In the genomic region with DNA sequence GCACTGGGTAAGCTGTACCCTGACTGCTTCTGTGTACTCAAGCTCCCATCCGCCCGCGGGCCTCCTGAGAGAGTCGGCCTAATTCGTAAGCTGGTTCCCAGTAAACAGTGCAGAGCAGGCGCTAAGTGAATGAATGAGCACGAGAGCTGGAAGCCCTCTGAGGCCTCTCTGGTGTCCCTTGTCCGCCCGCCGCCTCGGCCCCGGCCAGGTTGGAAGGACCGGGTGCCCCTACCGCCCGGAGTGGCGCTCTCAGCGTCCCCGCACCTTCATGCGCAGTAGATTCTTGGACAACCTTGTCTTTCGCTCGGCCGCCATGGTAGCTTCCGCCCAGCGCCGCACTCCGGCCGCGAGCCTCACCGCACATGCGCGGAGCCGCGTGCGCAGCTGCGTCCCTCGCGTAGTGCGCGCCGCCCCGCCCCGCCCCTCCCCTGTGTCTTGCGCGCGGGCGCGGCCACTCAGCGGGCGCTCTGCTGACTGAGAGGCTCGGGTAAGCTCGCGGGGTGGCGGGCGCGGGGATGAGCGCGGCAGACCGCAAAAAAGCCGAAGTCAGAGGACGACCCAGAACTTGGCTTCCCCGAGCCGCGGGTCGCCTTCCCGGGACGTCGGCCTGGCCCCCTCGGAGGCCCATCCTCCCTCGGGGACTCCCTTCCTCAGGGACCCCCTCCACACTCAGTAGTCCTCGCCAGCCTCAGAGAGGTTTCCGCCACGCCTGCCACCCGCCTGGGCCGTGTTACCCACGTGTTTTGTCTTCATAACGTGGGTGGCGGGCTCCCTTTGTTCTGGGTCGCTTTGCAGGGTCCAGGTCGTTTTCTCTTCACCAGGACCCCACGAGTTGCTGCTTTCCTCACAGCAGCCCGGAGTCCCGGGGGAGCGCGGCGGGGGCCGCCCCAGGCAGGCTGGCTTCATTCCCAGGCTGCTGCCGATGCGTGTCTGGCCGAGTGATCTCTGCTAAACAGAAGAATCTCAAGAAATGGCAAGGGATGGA, we compare ENCODE assay signal across 8 cellular contexts. TPM values are rescaled to one million over a fixed set of nuclear protein-coding genes. Genes with fewer than 3 reads are reported as not detected.
DNase-seq lines count a peak whose midpoint lies in the region; ATAC-seq, FAIRE-seq and TF ChIP-seq lines count a peak whose summit lies in the region.

A gene with protein sequence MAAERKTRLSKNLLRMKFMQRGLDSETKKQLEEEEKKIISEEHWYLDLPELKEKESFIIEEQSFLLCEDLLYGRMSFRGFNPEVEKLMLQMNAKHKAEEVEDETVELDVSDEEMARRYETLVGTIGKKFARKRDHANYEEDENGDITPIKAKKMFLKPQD (minus strand): TSS at position 364 of the 985 bp plus-strand sequence. CDS start 49 bp downstream, at position 315.

- H3K4me1 ChIP-seq in left ventricle myocardium inferior (peaks cover 22% of the 10 kb centered on the region), prostate gland (replicated peaks) (peaks cover 2% of the 10 kb centered on the region)

- peak; percentile 73 for FAIRE-seq in GM12892 (lab: Jason Lieb, UNC)

- peak; percentile 54; the same call in 1 of the 2 replicates for TF ChIP-seq POLR2A in GM12892 (IDR thresholded peaks at IDR 0.05; ENCODE audit: low read depth, low read length)
- peak; percentile 50 for TF ChIP-seq POLR2A in prostate gland (IDR thresholded peaks at IDR 0.05)

- ATAC-seq in HG02759 (IDR thresholded peaks at IDR 0.05; ENCODE audit: unreplicated experiment): peak; percentile 98

- intact Hi-C loops in left ventricle myocardium inferior (cut with micrococcal nuclease): no loop called here
- intact Hi-C loops in prostate gland (cut with DNase I): no loop called here

- H3K9me3 ChIP-seq in left ventricle myocardium inferior (replicated peaks) (no peaks in the 10 kb centered on the region), prostate gland (no peaks in the 10 kb centered on the region)

- peaks cover 14% of the 10 kb centered on the region for H3K9me3 Mint-ChIP-seq in T-helper 1 cell treated with Interleukin-12 subunit alpha and Interleukin-12 subunit beta and Interleukin-4 antibody, amounts not matched to agents 30 μg/mL and 1 μg/mL, for 36 hours

- H3K27me3 ChIP-seq in left ventricle myocardium inferior (ENCODE audit: low read depth) (peaks cover 18% of the 10 kb centered on the region), prostate gland (replicated peaks; ENCODE audit: insufficient read depth) (no peaks in the 10 kb centered on the region)

- under 1% methylated on average over 72 of the region's 89 CpGs for WGBS in prostate gland

- H3K4me1 Mint-ChIP-seq in T-helper 1 cell treated with Interleukin-12 subunit alpha and Interleukin-12 subunit beta and Interleukin-4 antibody, amounts not matched to agents 30 μg/mL and 1 μg/mL, for 36 hours (ENCODE audit: low read depth): peaks cover 16% of the 10 kb centered on the region

- peak; percentile 34 for TF ChIP-seq CTCF in left ventricle myocardium inferior (IDR thresholded peaks at IDR 0.05; ENCODE audit: borderline replicate concordance)
- peak in 2 of 4 experiments; percentile 27 to 42 for TF ChIP-seq CTCF in prostate gland (IDR thresholded peaks at IDR 0.05)

- peak within 1 kb of the TSS; percentile 91 for H3K27ac Mint-ChIP-seq in T-helper 1 cell treated with Interleukin-12 subunit alpha and Interleukin-12 subunit beta and Interleukin-4 antibody, amounts not matched to agents 30 μg/mL and 1 μg/mL, for 36 hours

- H3K27ac ChIP-seq in left ventricle myocardium inferior (replicated peaks) (peak within 1 kb of the TSS; percentile 88), prostate gland (peak within 1 kb of the TSS; percentile 22 to 70)

- peaks cover 36% of the 10 kb centered on the region for H3K27me3 Mint-ChIP-seq in T-helper 1 cell treated with Interleukin-12 subunit alpha and Interleukin-12 subunit beta and Interleukin-4 antibody, amounts not matched to agents 30 μg/mL and 1 μg/mL, for 36 hours (ENCODE audit: low read depth)

- H3K36me3 ChIP-seq in left ventricle myocardium inferior (no peaks in the 10 kb centered on the region), prostate gland (no peaks in the 10 kb centered on the region)

- H3K36me3 Mint-ChIP-seq in T-helper 1 cell treated with Interleukin-12 subunit alpha and Interleukin-12 subunit beta and Interleukin-4 antibody, amounts not matched to agents 30 μg/mL and 1 μg/mL, for 36 hours (ENCODE audit: low read depth): peaks cover 33% of the 10 kb centered on the region

- H3K4me3 ChIP-seq in left ventricle myocardium inferior (peak within 1 kb of the TSS; percentile 74), prostate gland (peak within 1 kb of the TSS; percentile 50 to 52)

- H3K4me3 Mint-ChIP-seq in T-helper 1 cell treated with Interleukin-12 subunit alpha and Interleukin-12 subunit beta and Interleukin-4 antibody, amounts not matched to agents 30 μg/mL and 1 μg/mL, for 36 hours: peak within 1 kb of the TSS; percentile 90

- DNase-seq in GM12892 (ENCODE audit: insufficient read length): peak; percentile 90
- DNase-seq in NCI-H1436 (lab: John Stamatoyannopoulos, UW): peak; percentile 91
- DNase-seq in amniotic stem cell (lab: John Stamatoyannopoulos, UW): peak; percentile 82
- peak; percentile 92 for DNase-seq in left ventricle myocardium inferior
- DNase-seq in prostate gland (ENCODE audit: low spot score): peak; percentile 87
- DNase-seq in ureter (ENCODE audit: low spot score): peak; percentile 91

RNA-seq across cellular contexts. Expression of the gene that starts here (rescaled TPM):
- polyA plus RNA-seq in GM12892 (2012; ENCODE audit: missing spikeins): 23.2 TPM
- total RNA-seq in left ventricle myocardium inferior (11.3 TPM), prostate gland (10 to 100 TPM; 23.7 to 23.8 TPM), ureter (42.2 TPM)

Comparison
In these comparisons a context has a peak if more than half of its experiments do, and no peak if none do; other contexts are left out.
1. Peak in every context shown above with its lines: DNase-seq, ATAC-seq, H3K4me3 ChIP-seq and H3K27ac ChIP-seq.